ENCODE assay signal across 9 cellular contexts in genomic region chr3:54870423-54870822, GRCh38. TPM values are rescaled to one million over a fixed set of nuclear protein-coding genes. Genes with fewer than 3 reads are reported as not detected.
DNase-seq lines count a peak whose midpoint lies in the region; FAIRE-seq and TF ChIP-seq lines count a peak whose summit lies in the region.
"Had no signal": no experiment of that assay in that cellular context is flagged by ENCODE, and none has a peak within 500 bp of the region (broad histone marks: within the 10 kb centered on the region; RNA-seq: fewer than 3 reads in every experiment).

No MANE protein-coding gene starts in this region.

- H4K20me1 ChIP-seq in OCI-LY1 (ENCODE audit: insufficient read depth, low read length): no peaks in the 10 kb centered on the region

- no peaks in the 10 kb centered on the region for H3K36me3 Mint-ChIP-seq in activated naive CD8-positive, alpha-beta T cell treated with anti-CD3 and anti-CD28 coated beads for 36 hours

- peak; percentile 31; the same call in 1 of the 2 replicates for TF ChIP-seq CTCF in OCI-LY1 (IDR thresholded peaks at IDR 0.05; ENCODE audit: low read length)
- TF ChIP-seq CTCF in esophagus muscularis mucosa (IDR thresholded peaks at IDR 0.05): peak; percentile 59 to 73 (median 65)
- no peak for TF ChIP-seq CTCF in coronary artery (IDR thresholded peaks at IDR 0.05)

- H3K36me3 ChIP-seq in OCI-LY1 (ENCODE audit: insufficient read depth, low read length): no peaks in the 10 kb centered on the region
- no peaks in the 10 kb centered on the region for H3K36me3 ChIP-seq in esophagus muscularis mucosa
- no peaks in the 10 kb centered on the region for H3K36me3 ChIP-seq in neuronal stem cell (replicated peaks in 1 of 2; ENCODE audit: control insufficient read depth in 2 of 2, insufficient read depth in 2 of 2, low read length in 2 of 2)

- no peak overlapping the region for H2AFZ ChIP-seq in OCI-LY1 (ENCODE audit: low read length)
- peak overlapping the region; percentile 76 for H2AFZ ChIP-seq in neuronal stem cell (ENCODE audit: low read length)

- no peak overlapping the region for H2AK5ac ChIP-seq in neuronal stem cell (ENCODE audit: low read depth, low read length)

- no peak overlapping the region for H3K23ac ChIP-seq in neuronal stem cell (ENCODE audit: low read depth, low read length, poor library complexity)

- DNase-seq in H54 (ENCODE audit: insufficient read length, low spot score) (peak; percentile 68), esophagus muscularis mucosa (ENCODE audit: extremely low spot score) (no peak), neuronal stem cell (ENCODE audit: low spot score) (peak; percentile 20), coronary artery (ENCODE audit: low spot score) (no peak), NCI-H1694 (lab: John Stamatoyannopoulos, UW) (no peak), DMS79 treated with DMSO at 0.1 percent for 48 hours (lab: John Stamatoyannopoulos, UW) (no peak)
- no peak for DNase-seq in activated naive CD8-positive, alpha-beta T cell treated with anti-CD3 and anti-CD28 coated beads for 36 hours

- H3K4me2 ChIP-seq in OCI-LY1 (ENCODE audit: low read length): no peak overlapping the region
- no peak overlapping the region for H3K4me2 ChIP-seq in neuronal stem cell (ENCODE audit: insufficient read depth, low read length, poor library complexity, severe bottlenecking)

- WGBS in esophagus muscularis mucosa: 41% methylated on average over 7 of the region's 7 CpGs
- WGBS in neuronal stem cell (ENCODE audit: extremely low coverage in 2 of 2, insufficient read length in 2 of 2, insufficient replicate concordance in 1 of 2), 2 donors: no CpG with 5 or more reads among the region's 7 CpGs

- no peak overlapping the region for H4K8ac ChIP-seq in neuronal stem cell (ENCODE audit: low read depth, low read length)

- FAIRE-seq in H54 (lab: Jason Lieb, UNC): peak; percentile 81

- no peak overlapping the region for H3K9ac ChIP-seq in OCI-LY1 (ENCODE audit: low read length)
- H3K9ac ChIP-seq in neuronal stem cell (ENCODE audit: low read depth, low read length, poor library complexity): no peak overlapping the region

- no peaks in the 10 kb centered on the region for H3K79me2 ChIP-seq in OCI-LY1 (ENCODE audit: insufficient read depth, low read length)

- H3K14ac ChIP-seq in neuronal stem cell (ENCODE audit: low read length): no peak overlapping the region

- no peak overlapping the region for H2BK5ac ChIP-seq in neuronal stem cell (ENCODE audit: low read length)

- no peak overlapping the region for H3K18ac ChIP-seq in neuronal stem cell (ENCODE audit: low read length)

- H2BK12ac ChIP-seq in neuronal stem cell (ENCODE audit: low read length): no peak overlapping the region

- H3K27me3 ChIP-seq in OCI-LY1 (ENCODE audit: insufficient read depth, low read length) (no peaks in the 10 kb centered on the region), esophagus muscularis mucosa (no peaks in the 10 kb centered on the region), neuronal stem cell (ENCODE audit: control insufficient read depth in 3 of 3, insufficient read depth in 3 of 3, low read depth in 1 of 3, low read length in 3 of 3) (no peaks in the 10 kb centered on the region)

- no peak for TF ChIP-seq EP300 in esophagus muscularis mucosa (IDR thresholded peaks at IDR 0.05)

- H3K27me3 Mint-ChIP-seq in activated naive CD8-positive, alpha-beta T cell treated with anti-CD3 and anti-CD28 coated beads for 36 hours: no peaks in the 10 kb centered on the region

- H3K4me1 ChIP-seq in OCI-LY1 (ENCODE audit: insufficient read depth, low read length, severe bottlenecking): no peaks in the 10 kb centered on the region
- H3K4me1 ChIP-seq in esophagus muscularis mucosa: peaks cover 0 to 22% (median 8%) of the 10 kb centered on the region in 4 donors
- H3K4me1 ChIP-seq in neuronal stem cell (ENCODE audit: control insufficient read depth in 2 of 2, insufficient read depth in 1 of 2, low read depth in 1 of 2, low read length in 2 of 2): peaks cover 0 to 1% of the 10 kb centered on the region in 2 donors

- H3K4me1 Mint-ChIP-seq in activated naive CD8-positive, alpha-beta T cell treated with anti-CD3 and anti-CD28 coated beads for 36 hours: no peaks in the 10 kb centered on the region

- intact Hi-C loops in esophagus muscularis mucosa (cut with DNase I): loop anchor here (5.0 kb wide), 1 partner anchor 82 kb away; no protein-coding TSS in a partner anchor

- H3K4me3 ChIP-seq in OCI-LY1 (ENCODE audit: low read depth, low read length, poor library complexity, severe bottlenecking) (no peak overlapping the region), esophagus muscularis mucosa (no peak overlapping the region), neuronal stem cell (ENCODE audit: low read length in 2 of 2) (no peak overlapping the region), coronary artery (no peak overlapping the region)
- H3K4me3 ChIP-seq: lung had no signal

- H2BK120ac ChIP-seq in neuronal stem cell (ENCODE audit: low read depth, low read length): no peak overlapping the region

- H3K27ac ChIP-seq in OCI-LY1 (ENCODE audit: low read depth, low read length, poor library complexity, severe bottlenecking) (no peak overlapping the region), esophagus muscularis mucosa (replicated peaks in 1 of 4) (no peak overlapping the region), neuronal stem cell (replicated peaks; ENCODE audit: low read length) (no peak overlapping the region), coronary artery (no peak overlapping the region)

- no peak for TF ChIP-seq POLR2A in H54 (IDR thresholded peaks at IDR 0.05; ENCODE audit: low read depth, low read length)
- no peak for TF ChIP-seq POLR2A in esophagus muscularis mucosa (IDR thresholded peaks at IDR 0.05; ENCODE audit: low read depth)

- H3K9me3 Mint-ChIP-seq in activated naive CD8-positive, alpha-beta T cell treated with anti-CD3 and anti-CD28 coated beads for 36 hours: no peaks in the 10 kb centered on the region

- no peaks in the 10 kb centered on the region for H3F3A ChIP-seq in OCI-LY1 (ENCODE audit: insufficient read depth, low read length)

- H4K91ac ChIP-seq in neuronal stem cell (ENCODE audit: low read depth, low read length, poor library complexity): no peak overlapping the region

- no peak overlapping the region for H3K4ac ChIP-seq in neuronal stem cell (ENCODE audit: low read length)

- H2BK15ac ChIP-seq in neuronal stem cell (ENCODE audit: low read length): no peak overlapping the region

- no peak overlapping the region for H3K4me3 Mint-ChIP-seq in activated naive CD8-positive, alpha-beta T cell treated with anti-CD3 and anti-CD28 coated beads for 36 hours

- H3K9me3 ChIP-seq in OCI-LY1 (ENCODE audit: low read length) (no peaks in the 10 kb centered on the region), esophagus muscularis mucosa (no peaks in the 10 kb centered on the region), neuronal stem cell (replicated peaks in 1 of 2; ENCODE audit: control insufficient read depth in 2 of 2, insufficient read depth in 1 of 2, low read depth in 1 of 2, low read length in 2 of 2) (no peaks in the 10 kb centered on the region)

- no peaks in the 10 kb centered on the region for H3K79me1 ChIP-seq in neuronal stem cell (ENCODE audit: low read depth, low read length)

- no peak overlapping the region for H3K27ac Mint-ChIP-seq in activated naive CD8-positive, alpha-beta T cell treated with anti-CD3 and anti-CD28 coated beads for 36 hours

- H3K9me2 ChIP-seq in OCI-LY1 (ENCODE audit: low read depth, low read length): no peaks in the 10 kb centered on the region

RNA-seq across cellular contexts. Expression of gene LRTM1, which starts 57.4 kb away (rescaled TPM):
- not detected for total RNA-seq in esophagus muscularis mucosa
- polyA plus RNA-seq in neuronal stem cell (2013, experiment 1 of 2): not detected
- not detected for polyA plus RNA-seq in neuronal stem cell (2013, experiment 2 of 2)
- not detected for total RNA-seq in activated naive CD8-positive, alpha-beta T cell treated with anti-CD3 and anti-CD28 coated beads for 36 hours
- total RNA-seq: lung had no signal
- polyA plus RNA-seq: lung had no signal

Comparison
In these comparisons a context has a peak if more than half of its experiments do, and no peak if none do; other contexts are left out.
1. DNase-seq: peak in H54 (single experiment) and neuronal stem cell (single experiment); none in esophagus muscularis mucosa (single experiment), coronary artery (single experiment), activated naive CD8-positive, alpha-beta T cell treated with anti-CD3 and anti-CD28 coated beads for 36 hours (single experiment), NCI-H1694 (single experiment) and DMS79 treated with DMSO at 0.1 percent for 48 hours (single experiment).